In the genomic region with DNA sequence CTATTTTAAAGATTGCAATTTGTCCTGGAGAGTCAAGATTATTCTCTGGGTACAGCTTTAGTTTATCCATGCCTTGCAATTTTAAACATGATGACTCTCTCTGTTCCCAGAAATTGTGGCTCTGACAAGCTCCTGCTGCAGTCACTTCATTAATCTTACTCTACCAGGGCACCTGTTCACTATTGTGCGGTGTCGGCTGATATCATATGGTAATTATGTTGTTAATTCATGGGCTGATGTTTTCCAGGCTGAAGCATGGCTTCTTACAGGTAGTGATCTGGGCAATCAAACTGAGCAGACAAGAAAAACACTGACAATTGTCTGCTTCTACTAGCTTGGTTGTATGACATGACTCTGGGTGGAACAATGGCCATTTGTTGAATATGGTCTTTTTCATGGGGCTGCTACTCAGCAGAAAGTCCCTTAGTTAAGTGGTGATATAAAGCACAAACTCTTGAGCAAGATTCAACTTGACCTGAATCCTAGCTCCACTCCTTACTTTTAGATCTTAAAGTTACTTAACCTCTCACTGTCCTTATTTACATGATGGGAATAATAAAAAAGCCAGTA, we compare ENCODE assay signal across 18 cellular contexts.
"Had no signal": no experiment of that assay in that cellular context is flagged by ENCODE, and none has a peak within 500 bp of the region (broad histone marks: within the 10 kb centered on the region; RNA-seq: fewer than 3 reads in every experiment).

No MANE protein-coding gene starts in this region.

- H3K36me3 ChIP-seq: ascending aorta, breast epithelium, suprapubic skin had no signal

- H3K4me1 ChIP-seq: ascending aorta, breast epithelium, foreskin keratinocyte, suprapubic skin had no signal

- H3K4me1 Mint-ChIP-seq: activated naive CD8-positive, alpha-beta T cell treated with anti-CD3 and anti-CD28 coated beads, Interleukin-2, amount 50 U/mL, for 24 hours; stimulated activated naive B cell treated with anti-CD40 and anti-IgM and Interleukin-4, amounts not matched to agents 10 μg/mL and 1 μg/mL and 100 μg/mL, for 72 hours had no signal

- H3K27me3 Mint-ChIP-seq: activated naive CD8-positive, alpha-beta T cell treated with anti-CD3 and anti-CD28 coated beads, Interleukin-2, amount 50 U/mL, for 24 hours; natural killer cell treated with Interleukin-12 subunit alpha and Interleukin-12 subunit beta and Interleukin-15 and Interleukin-18, amount 100 ng/mL, for 72 hours; stimulated activated naive B cell treated with anti-CD40 and anti-IgM and Interleukin-4, amounts not matched to agents 10 μg/mL and 1 μg/mL and 100 μg/mL, for 72 hours had no signal

- H3K4me3 ChIP-seq: ascending aorta, breast epithelium, suprapubic skin had no signal

- H3K4me3 Mint-ChIP-seq: activated naive CD4-positive, alpha-beta T cell treated with anti-CD3 and anti-CD28 coated beads for 36 hours; activated naive CD8-positive, alpha-beta T cell treated with anti-CD3 and anti-CD28 coated beads, Interleukin-2, amount 50 U/mL, for 24 hours; natural killer cell treated with Interleukin-12 subunit alpha and Interleukin-12 subunit beta and Interleukin-15 and Interleukin-18, amount 100 ng/mL, for 72 hours; stimulated activated naive B cell treated with anti-CD40 and anti-IgM and Interleukin-4, amounts not matched to agents 10 μg/mL and 1 μg/mL and 100 μg/mL, for 72 hours had no signal

- H3K36me3 Mint-ChIP-seq: natural killer cell treated with Interleukin-12 subunit alpha and Interleukin-12 subunit beta and Interleukin-15 and Interleukin-18, amount 100 ng/mL, for 72 hours; stimulated activated naive B cell treated with anti-CD40 and anti-IgM and Interleukin-4, amounts not matched to agents 10 μg/mL and 1 μg/mL and 100 μg/mL, for 72 hours had no signal

- H3K9me3 ChIP-seq: ascending aorta, breast epithelium, suprapubic skin had no signal

- H3K27ac ChIP-seq: ascending aorta, breast epithelium, foreskin keratinocyte, suprapubic skin had no signal

- H3K27ac Mint-ChIP-seq: activated naive CD4-positive, alpha-beta T cell treated with anti-CD3 and anti-CD28 coated beads for 36 hours; activated naive CD8-positive, alpha-beta T cell treated with anti-CD3 and anti-CD28 coated beads, Interleukin-2, amount 50 U/mL, for 24 hours; natural killer cell treated with Interleukin-12 subunit alpha and Interleukin-12 subunit beta and Interleukin-15 and Interleukin-18, amount 100 ng/mL, for 72 hours; stimulated activated naive B cell treated with anti-CD40 and anti-IgM and Interleukin-4, amounts not matched to agents 10 μg/mL and 1 μg/mL and 100 μg/mL, for 72 hours had no signal

- H3K27me3 ChIP-seq: ascending aorta, breast epithelium, foreskin keratinocyte, suprapubic skin had no signal

- H3K9me3 Mint-ChIP-seq: activated naive CD4-positive, alpha-beta T cell treated with anti-CD3 and anti-CD28 coated beads for 36 hours; stimulated activated naive B cell treated with anti-CD40 and anti-IgM and Interleukin-4, amounts not matched to agents 10 μg/mL and 1 μg/mL and 100 μg/mL, for 72 hours had no signal

- DNase-seq: activated CD4-positive, alpha-beta T cell treated with anti-CD3 and anti-CD28 coated beads, Interleukin-2, amount 50 U/mL, for 4 hours; activated CD4-positive, CD25-positive, alpha-beta regulatory T cell treated with anti-CD3 and anti-CD28 coated beads, Interleukin-2, amount 50 U/mL, for 72 hours; activated naive CD4-positive, alpha-beta T cell treated with anti-CD3 and anti-CD28 coated beads for 36 hours; activated naive CD8-positive, alpha-beta T cell treated with anti-CD3 and anti-CD28 coated beads, Interleukin-2, amount 50 U/mL, for 24 hours; activated T-cell treated with anti-CD3 and anti-CD28 coated beads for 4 hours; cerebellar nuclear complex; effector CD8-positive, alpha-beta T cell; kidney glomerular epithelial cell; left ventricle myocardium superior; mesendoderm; stimulated activated CD4-positive, alpha-beta T cell treated with anti-CD3 and anti-CD28 coated beads, Interleukin-4, amount 100 ng/mL, for 1 hour; stimulated activated naive B cell treated with anti-CD40 and anti-IgM and Interleukin-4, amounts not matched to agents 10 μg/mL and 1 μg/mL and 100 μg/mL, for 72 hours; trophoblast cell had no signal
